ENCODE assay signal across 27 cellular contexts in the genomic region with DNA sequence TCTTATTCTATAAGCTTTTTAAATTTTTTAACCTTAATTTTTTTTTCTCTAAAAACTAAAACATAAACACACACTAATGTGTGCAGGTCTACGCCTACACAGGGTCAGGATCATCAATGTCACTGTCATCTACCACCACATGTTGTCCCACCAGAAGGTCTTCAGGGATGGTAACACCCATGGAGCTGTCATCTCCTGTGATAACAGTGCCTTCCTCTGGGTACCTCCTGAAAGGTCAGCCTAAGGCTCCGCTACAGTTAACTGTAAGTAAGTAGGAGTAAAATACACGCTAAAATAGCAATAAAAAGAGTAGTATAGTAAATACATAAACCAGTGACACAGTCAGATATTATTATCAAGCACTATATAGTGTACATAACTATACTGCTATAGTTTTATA.
"Had no signal": no experiment of that assay in that cellular context is flagged by ENCODE, and none has a peak within 500 bp of the region (broad histone marks: within the 10 kb centered on the region; RNA-seq: fewer than 3 reads in every experiment).

No MANE protein-coding gene starts in this region.

- ATAC-seq: gastroesophageal sphincter; heart right ventricle; left cardiac atrium; natural killer cell treated with Interleukin-12 subunit alpha and Interleukin-12 subunit beta and Interleukin-15 and Interleukin-18, amount 100 ng/mL, for 72 hours; pancreas; right lobe of liver had no signal

- H3K4me1 Mint-ChIP-seq: neural crest cell had no signal

- H3K27me3 ChIP-seq: esophagus muscularis mucosa, gastroesophageal sphincter, left lung, neutrophil, pancreas, right lobe of liver, testis, tibial artery, upper lobe of left lung had no signal

- H3K9me3 ChIP-seq: esophagus muscularis mucosa, gastroesophageal sphincter, mucosa of descending colon, neutrophil, pancreas, right lobe of liver, testis, tibial artery, upper lobe of left lung had no signal

- H3K36me3 ChIP-seq: esophagus muscularis mucosa, gastroesophageal sphincter, heart right ventricle, left lung, neutrophil, pancreas, right lobe of liver, tibial artery, upper lobe of left lung had no signal

- H3K4me1 ChIP-seq: esophagus muscularis mucosa, foreskin keratinocyte, gastroesophageal sphincter, heart right ventricle, left lung, pancreas, right lobe of liver, testis, tibial artery, upper lobe of left lung had no signal

- H3K9me3 Mint-ChIP-seq: natural killer cell treated with Interleukin-12 subunit alpha and Interleukin-12 subunit beta and Interleukin-15 and Interleukin-18, amount 100 ng/mL, for 72 hours had no signal

- DNase-seq: dermis blood vessel endothelial cell; effector memory CD4-positive, alpha-beta T cell; foreskin keratinocyte; heart right ventricle; hippocampal formation; left cardiac atrium; left lung; mesenchymal stem cell; mucosa of descending colon; naive B cell; pancreas; right lobe of liver; small intestine; stimulated activated CD4-positive, alpha-beta T cell treated with anti-CD3 and anti-CD28 coated beads, Interleukin-15, amount 100 ng/mL, for 24 hours; stimulated activated CD4-positive, alpha-beta T cell treated with anti-CD3 and anti-CD28 coated beads, Interleukin-2, amount 100 ng/mL, for 48 hours; stimulated activated naive CD4-positive, alpha-beta T cell; substantia nigra; testis; tibial artery; upper lobe of left lung had no signal

- H3K4me3 Mint-ChIP-seq: mesothelial cell of epicardium; naive B cell; natural killer cell treated with Interleukin-12 subunit alpha and Interleukin-12 subunit beta and Interleukin-15 and Interleukin-18, amount 100 ng/mL, for 72 hours; neural crest cell had no signal

- H3K27ac ChIP-seq: coronary artery, esophagus muscularis mucosa, foreskin keratinocyte, gastroesophageal sphincter, heart right ventricle, left lung, neutrophil, pancreas, right lobe of liver, testis, tibial artery, upper lobe of left lung had no signal

- H3K4me3 ChIP-seq: coronary artery, esophagus muscularis mucosa, gastroesophageal sphincter, heart right ventricle, left lung, mucosa of descending colon, pancreas, right lobe of liver, testis, tibial artery, upper lobe of left lung had no signal

- H3K36me3 Mint-ChIP-seq: mesothelial cell of epicardium; naive B cell; natural killer cell treated with Interleukin-12 subunit alpha and Interleukin-12 subunit beta and Interleukin-15 and Interleukin-18, amount 100 ng/mL, for 72 hours had no signal

- H3K27ac Mint-ChIP-seq: mesothelial cell of epicardium; naive B cell; natural killer cell treated with Interleukin-12 subunit alpha and Interleukin-12 subunit beta and Interleukin-15 and Interleukin-18, amount 100 ng/mL, for 72 hours had no signal
